In genomic region chr3:166114448-166114847, GRCh38 we compare ENCODE assay signal across 14 cellular contexts.
DNase-seq lines count a peak whose midpoint lies in the region; ATAC-seq lines count a peak whose summit lies in the region.
"Had no signal": no experiment of that assay in that cellular context is flagged by ENCODE, and none has a peak within 500 bp of the region (broad histone marks: within the 10 kb centered on the region; RNA-seq: fewer than 3 reads in every experiment).

No MANE protein-coding gene starts in this region.

- peak; percentile 15 for DNase-seq in DMS53 (lab: John Stamatoyannopoulos, UW)
- DNase-seq in DMS53 treated with DMSO at 0.1 percent for 48 hours (lab: John Stamatoyannopoulos, UW; ENCODE audit: unreplicated experiment), result no peak
- peak; percentile 8 for DNase-seq in dedifferentiated amniotic fluid mesenchymal stem cell (ENCODE audit: extremely low spot score)
- DNase-seq in glomerular visceral epithelial cell (ENCODE audit: extremely low spot score), result peak; percentile 1
- DNase-seq in renal cortical epithelial cell (ENCODE audit: low read depth), result peak; percentile 32
- no peak for DNase-seq in effector memory CD8-positive, alpha-beta T cell
- DNase-seq in NCI-H1105 (lab: John Stamatoyannopoulos, UW), result no peak
- DNase-seq: Calu3; CD4-positive, alpha-beta memory T cell; GM23248; IMR-90 had no signal

- no peaks in the 10 kb centered on the region for H3K27me3 Mint-ChIP-seq in effector memory CD8-positive, alpha-beta T cell
- H3K27me3 Mint-ChIP-seq: CD4-positive, alpha-beta memory T cell had no signal

- H3K9me3 Mint-ChIP-seq in effector memory CD8-positive, alpha-beta T cell, result peaks cover 8 to 14% of the 10 kb centered on the region in 2 donors

- ATAC-seq in GM18868 (IDR thresholded peaks at IDR 0.05; ENCODE audit: unreplicated experiment), result no peak
- no peak for ATAC-seq in effector memory CD8-positive, alpha-beta T cell (replicated peaks)
- ATAC-seq: A549 had no signal

- H3K27ac Mint-ChIP-seq in effector memory CD8-positive, alpha-beta T cell, result no peak overlapping the region
- H3K27ac Mint-ChIP-seq: CD14-positive monocyte; CD4-positive, alpha-beta memory T cell had no signal

- H3K4me3 Mint-ChIP-seq in effector memory CD8-positive, alpha-beta T cell, result no peak overlapping the region
- H3K4me3 Mint-ChIP-seq: CD14-positive monocyte; CD4-positive, alpha-beta memory T cell had no signal

- H3K4me1 Mint-ChIP-seq in effector memory CD8-positive, alpha-beta T cell (ENCODE audit: low read depth in 2 of 2), result no peaks in the 10 kb centered on the region
- H3K4me1 Mint-ChIP-seq: CD14-positive monocyte; CD4-positive, alpha-beta memory T cell had no signal

- no peaks in the 10 kb centered on the region for H3K36me3 Mint-ChIP-seq in effector memory CD8-positive, alpha-beta T cell (ENCODE audit: insufficient read depth)
- H3K36me3 Mint-ChIP-seq: CD14-positive monocyte had no signal

Comparison
In these comparisons a context has a peak if more than half of its experiments do, and no peak if none do; other contexts are left out.
1. DNase-seq: peak in DMS53 (single experiment), dedifferentiated amniotic fluid mesenchymal stem cell (single experiment), glomerular visceral epithelial cell (single experiment) and renal cortical epithelial cell (single experiment); none in DMS53 treated with DMSO at 0.1 percent for 48 hours (single experiment), effector memory CD8-positive, alpha-beta T cell (0 of 3) and NCI-H1105 (single experiment).